1 cellular context compared by ENCODE assay signal in the genomic region with DNA sequence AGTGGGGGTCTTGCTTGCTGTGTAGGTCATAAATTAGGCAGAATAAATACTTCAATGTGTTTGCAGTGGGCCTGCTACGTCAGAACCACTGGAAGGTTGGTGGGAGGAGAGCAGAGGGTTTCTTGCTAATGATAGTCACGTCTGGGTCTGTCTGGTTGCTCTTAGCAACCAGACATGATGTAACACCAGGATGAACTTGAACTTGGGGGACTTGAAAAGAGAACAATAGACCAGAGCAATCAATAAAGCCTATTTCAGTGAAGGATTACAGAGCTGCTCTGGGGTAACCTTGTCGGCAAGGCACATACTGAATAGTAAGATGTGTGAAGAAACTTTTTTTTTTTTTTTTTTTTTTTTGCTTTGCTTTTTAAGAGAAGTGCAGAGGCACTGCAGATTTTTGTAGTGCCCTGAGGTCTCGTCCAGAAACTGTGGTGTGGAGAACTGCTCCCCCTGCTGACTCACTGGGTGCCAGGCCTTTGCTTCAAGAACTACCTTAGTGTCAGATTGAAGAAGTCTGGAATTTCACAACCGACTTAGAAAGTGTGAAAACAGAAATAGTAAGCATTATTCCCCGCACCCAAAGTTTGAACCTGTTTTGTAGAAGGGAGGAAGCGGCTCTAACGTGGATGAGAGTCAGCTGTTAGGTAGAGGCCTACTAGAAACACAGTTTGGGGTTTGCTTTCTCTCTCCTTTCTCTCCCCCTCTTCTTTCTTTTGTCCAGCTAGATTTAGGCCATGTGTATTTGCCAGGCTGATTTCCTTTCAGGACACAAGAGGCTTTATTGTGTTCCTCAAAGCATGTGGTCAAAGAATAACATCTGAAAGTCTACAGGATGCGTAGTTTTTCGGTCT.
TF ChIP-seq lines count a peak whose summit lies in the region.

No MANE protein-coding gene starts in this region.

TF ChIP-seq in K562, 482 proteins besides CTCF, POLR2A, EP300 and RAD21 (continued from another document and continues in another):
- TF ChIP-seq, protein P1, sequence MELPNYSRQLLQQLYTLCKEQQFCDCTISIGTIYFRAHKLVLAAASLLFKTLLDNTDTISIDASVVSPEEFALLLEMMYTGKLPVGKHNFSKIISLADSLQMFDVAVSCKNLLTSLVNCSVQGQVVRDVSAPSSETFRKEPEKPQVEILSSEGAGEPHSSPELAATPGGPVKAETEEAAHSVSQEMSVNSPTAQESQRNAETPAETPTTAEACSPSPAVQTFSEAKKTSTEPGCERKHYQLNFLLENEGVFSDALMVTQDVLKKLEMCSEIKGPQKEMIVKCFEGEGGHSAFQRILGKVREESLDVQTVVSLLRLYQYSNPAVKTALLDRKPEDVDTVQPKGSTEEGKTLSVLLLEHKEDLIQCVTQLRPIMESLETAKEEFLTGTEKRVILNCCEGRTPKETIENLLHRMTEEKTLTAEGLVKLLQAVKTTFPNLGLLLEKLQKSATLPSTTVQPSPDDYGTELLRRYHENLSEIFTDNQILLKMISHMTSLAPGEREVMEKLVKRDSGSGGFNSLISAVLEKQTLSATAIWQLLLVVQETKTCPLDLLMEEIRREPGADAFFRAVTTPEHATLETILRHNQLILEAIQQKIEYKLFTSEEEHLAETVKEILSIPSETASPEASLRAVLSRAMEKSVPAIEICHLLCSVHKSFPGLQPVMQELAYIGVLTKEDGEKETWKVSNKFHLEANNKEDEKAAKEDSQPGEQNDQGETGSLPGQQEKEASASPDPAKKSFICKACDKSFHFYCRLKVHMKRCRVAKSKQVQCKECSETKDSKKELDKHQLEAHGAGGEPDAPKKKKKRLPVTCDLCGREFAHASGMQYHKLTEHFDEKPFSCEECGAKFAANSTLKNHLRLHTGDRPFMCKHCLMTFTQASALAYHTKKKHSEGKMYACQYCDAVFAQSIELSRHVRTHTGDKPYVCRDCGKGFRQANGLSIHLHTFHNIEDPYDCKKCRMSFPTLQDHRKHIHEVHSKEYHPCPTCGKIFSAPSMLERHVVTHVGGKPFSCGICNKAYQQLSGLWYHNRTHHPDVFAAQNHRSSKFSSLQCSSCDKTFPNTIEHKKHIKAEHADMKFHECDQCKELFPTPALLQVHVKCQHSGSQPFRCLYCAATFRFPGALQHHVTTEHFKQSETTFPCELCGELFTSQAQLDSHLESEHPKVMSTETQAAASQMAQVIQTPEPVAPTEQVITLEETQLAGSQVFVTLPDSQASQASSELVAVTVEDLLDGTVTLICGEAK (IDR thresholded peaks at IDR 0.05), result peak; percentile 70
- TF ChIP-seq, protein P1 (CRISPR knock-in tag; IDR thresholded peaks at IDR 0.05), result 0 out of 2 replicates have a peak, but pooled peaks have one; percentile 30
- TF ChIP-seq C11orf30 (IDR thresholded peaks at IDR 0.05; ENCODE audit: low read depth) (no peak), ZNF551 (CRISPR knock-in tag; IDR thresholded peaks at IDR 0.05) (no peak), TSC22D4 (tag; IDR thresholded peaks at IDR 0.05) (no peak), THRAP3 (IDR thresholded peaks at IDR 0.05; ENCODE audit: borderline replicate concordance) (no peak), TEAD4 (IDR thresholded peaks at IDR 0.05; ENCODE audit: low read length) (no peak; the same call in 1 of the 2 replicates), TEAD4 (CRISPR knock-in tag; IDR thresholded peaks at IDR 0.05; ENCODE audit: borderline replicate concordance) (no peak), RUNX1 (IDR thresholded peaks at IDR 0.05; ENCODE audit: low read depth) (no peak), HDAC1 (IDR thresholded peaks at IDR 0.05) (no peak), CEBPG (CRISPR knock-in tag; IDR thresholded peaks at IDR 0.05) (peak; percentile 87), CEBPG (tag; conservative IDR thresholded peaks at IDR 0.05 in 1 of 2, IDR thresholded peaks at IDR 0.05 in 1 of 2) (peak; percentile 54 to 93), RHOXF2B (CRISPR knock-in tag; conservative IDR thresholded peaks at IDR 0.05) (no peak), ZFP30 (CRISPR knock-in tag; IDR thresholded peaks at IDR 0.05; ENCODE audit: borderline replicate concordance) (no peak), SMARCB1 (IDR thresholded peaks at IDR 0.05; ENCODE audit: insufficient read length, low read depth) (no peak), OTX1 (CRISPR knock-in tag; IDR thresholded peaks at IDR 0.05) (no peak), CC2D1A (IDR thresholded peaks at IDR 0.05) (peak; percentile 64; the same call in 1 of the 2 replicates), ZNF143 (CRISPR knock-in tag; IDR thresholded peaks at IDR 0.05) (no peak), TGIF2 (CRISPR knock-in tag; IDR thresholded peaks at IDR 0.05) (no peak), ESRRA (IDR thresholded peaks at IDR 0.05; ENCODE audit: borderline replicate concordance, low read depth) (no peak), ZKSCAN3 (CRISPR knock-in tag; IDR thresholded peaks at IDR 0.05) (no peak), RAD51 (IDR thresholded peaks at IDR 0.05; ENCODE audit: borderline replicate concordance, low read depth) (0 out of 2 replicates have a peak, but pooled peaks have one; percentile 17), FOXK2 (conservative IDR thresholded peaks at IDR 0.05 in 1 of 2, IDR thresholded peaks at IDR 0.05 in 1 of 2; ENCODE audit: low read depth in 2 of 2) (no peak), RFX5 (IDR thresholded peaks at IDR 0.05; ENCODE audit: low read depth, low read length) (no peak), LCOR (CRISPR knock-in tag; IDR thresholded peaks at IDR 0.05) (no peak), EZH2 (IDR thresholded peaks at IDR 0.05; ENCODE audit: borderline replicate concordance, low read depth, low read length) (no peak), TAF15 (IDR thresholded peaks at IDR 0.05; ENCODE audit: low read depth, low read length) (no peak), RBFOX2 (IDR thresholded peaks at IDR 0.05; ENCODE audit: low read depth, low read length) (no peak), ZNF444 (CRISPR knock-in tag; IDR thresholded peaks at IDR 0.05) (no peak)
- TF ChIP-seq, protein P2, sequence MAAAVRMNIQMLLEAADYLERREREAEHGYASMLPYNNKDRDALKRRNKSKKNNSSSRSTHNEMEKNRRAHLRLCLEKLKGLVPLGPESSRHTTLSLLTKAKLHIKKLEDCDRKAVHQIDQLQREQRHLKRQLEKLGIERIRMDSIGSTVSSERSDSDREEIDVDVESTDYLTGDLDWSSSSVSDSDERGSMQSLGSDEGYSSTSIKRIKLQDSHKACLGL (CRISPR knock-in tag; IDR thresholded peaks at IDR 0.05; ENCODE audit: borderline replicate concordance, poor library complexity, severe bottlenecking), result no peak
- TF ChIP-seq, protein P3, sequence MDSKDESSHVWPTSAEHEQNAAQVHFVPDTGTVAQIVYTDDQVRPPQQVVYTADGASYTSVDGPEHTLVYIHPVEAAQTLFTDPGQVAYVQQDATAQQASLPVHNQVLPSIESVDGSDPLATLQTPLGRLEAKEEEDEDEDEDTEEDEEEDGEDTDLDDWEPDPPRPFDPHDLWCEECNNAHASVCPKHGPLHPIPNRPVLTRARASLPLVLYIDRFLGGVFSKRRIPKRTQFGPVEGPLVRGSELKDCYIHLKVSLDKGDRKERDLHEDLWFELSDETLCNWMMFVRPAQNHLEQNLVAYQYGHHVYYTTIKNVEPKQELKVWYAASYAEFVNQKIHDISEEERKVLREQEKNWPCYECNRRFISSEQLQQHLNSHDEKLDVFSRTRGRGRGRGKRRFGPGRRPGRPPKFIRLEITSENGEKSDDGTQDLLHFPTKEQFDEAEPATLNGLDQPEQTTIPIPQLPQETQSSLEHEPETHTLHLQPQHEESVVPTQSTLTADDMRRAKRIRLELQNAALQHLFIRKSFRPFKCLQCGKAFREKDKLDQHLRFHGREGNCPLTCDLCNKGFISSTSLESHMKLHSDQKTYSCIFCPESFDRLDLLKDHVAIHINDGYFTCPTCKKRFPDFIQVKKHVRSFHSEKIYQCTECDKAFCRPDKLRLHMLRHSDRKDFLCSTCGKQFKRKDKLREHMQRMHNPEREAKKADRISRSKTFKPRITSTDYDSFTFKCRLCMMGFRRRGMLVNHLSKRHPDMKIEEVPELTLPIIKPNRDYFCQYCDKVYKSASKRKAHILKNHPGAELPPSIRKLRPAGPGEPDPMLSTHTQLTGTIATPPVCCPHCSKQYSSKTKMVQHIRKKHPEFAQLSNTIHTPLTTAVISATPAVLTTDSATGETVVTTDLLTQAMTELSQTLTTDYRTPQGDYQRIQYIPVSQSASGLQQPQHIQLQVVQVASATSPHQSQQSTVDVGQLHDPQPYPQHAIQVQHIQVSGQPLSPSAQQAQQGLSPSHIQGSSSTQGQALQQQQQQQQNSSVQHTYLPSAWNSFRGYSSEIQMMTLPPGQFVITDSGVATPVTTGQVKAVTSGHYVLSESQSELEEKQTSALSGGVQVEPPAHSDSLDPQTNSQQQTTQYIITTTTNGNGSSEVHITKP (IDR thresholded peaks at IDR 0.05; ENCODE audit: partially characterized antibody), result peak; percentile 52
- TF ChIP-seq, protein P4, sequence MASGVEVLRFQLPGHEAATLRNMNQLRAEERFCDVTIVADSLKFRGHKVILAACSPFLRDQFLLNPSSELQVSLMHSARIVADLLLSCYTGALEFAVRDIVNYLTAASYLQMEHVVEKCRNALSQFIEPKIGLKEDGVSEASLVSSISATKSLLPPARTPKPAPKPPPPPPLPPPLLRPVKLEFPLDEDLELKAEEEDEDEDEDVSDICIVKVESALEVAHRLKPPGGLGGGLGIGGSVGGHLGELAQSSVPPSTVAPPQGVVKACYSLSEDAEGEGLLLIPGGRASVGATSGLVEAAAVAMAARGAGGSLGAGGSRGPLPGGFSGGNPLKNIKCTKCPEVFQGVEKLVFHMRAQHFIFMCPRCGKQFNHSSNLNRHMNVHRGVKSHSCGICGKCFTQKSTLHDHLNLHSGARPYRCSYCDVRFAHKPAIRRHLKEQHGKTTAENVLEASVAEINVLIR (CRISPR knock-in tag; IDR thresholded peaks at IDR 0.05), result no peak
- TF ChIP-seq, protein P5, sequence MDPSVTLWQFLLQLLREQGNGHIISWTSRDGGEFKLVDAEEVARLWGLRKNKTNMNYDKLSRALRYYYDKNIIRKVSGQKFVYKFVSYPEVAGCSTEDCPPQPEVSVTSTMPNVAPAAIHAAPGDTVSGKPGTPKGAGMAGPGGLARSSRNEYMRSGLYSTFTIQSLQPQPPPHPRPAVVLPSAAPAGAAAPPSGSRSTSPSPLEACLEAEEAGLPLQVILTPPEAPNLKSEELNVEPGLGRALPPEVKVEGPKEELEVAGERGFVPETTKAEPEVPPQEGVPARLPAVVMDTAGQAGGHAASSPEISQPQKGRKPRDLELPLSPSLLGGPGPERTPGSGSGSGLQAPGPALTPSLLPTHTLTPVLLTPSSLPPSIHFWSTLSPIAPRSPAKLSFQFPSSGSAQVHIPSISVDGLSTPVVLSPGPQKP (CRISPR knock-in tag; IDR thresholded peaks at IDR 0.05), result no peak
- TF ChIP-seq, protein P6, sequence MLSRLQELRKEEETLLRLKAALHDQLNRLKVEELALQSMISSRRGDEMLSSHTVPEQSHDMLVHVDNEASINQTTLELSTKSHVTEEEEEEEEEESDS (CRISPR knock-in tag; IDR thresholded peaks at IDR 0.05), result no peak
- TF ChIP-seq, protein P7, sequence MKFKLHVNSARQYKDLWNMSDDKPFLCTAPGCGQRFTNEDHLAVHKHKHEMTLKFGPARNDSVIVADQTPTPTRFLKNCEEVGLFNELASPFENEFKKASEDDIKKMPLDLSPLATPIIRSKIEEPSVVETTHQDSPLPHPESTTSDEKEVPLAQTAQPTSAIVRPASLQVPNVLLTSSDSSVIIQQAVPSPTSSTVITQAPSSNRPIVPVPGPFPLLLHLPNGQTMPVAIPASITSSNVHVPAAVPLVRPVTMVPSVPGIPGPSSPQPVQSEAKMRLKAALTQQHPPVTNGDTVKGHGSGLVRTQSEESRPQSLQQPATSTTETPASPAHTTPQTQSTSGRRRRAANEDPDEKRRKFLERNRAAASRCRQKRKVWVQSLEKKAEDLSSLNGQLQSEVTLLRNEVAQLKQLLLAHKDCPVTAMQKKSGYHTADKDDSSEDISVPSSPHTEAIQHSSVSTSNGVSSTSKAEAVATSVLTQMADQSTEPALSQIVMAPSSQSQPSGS (CRISPR knock-in tag; IDR thresholded peaks at IDR 0.05), result no peak
- TF ChIP-seq, protein P8, sequence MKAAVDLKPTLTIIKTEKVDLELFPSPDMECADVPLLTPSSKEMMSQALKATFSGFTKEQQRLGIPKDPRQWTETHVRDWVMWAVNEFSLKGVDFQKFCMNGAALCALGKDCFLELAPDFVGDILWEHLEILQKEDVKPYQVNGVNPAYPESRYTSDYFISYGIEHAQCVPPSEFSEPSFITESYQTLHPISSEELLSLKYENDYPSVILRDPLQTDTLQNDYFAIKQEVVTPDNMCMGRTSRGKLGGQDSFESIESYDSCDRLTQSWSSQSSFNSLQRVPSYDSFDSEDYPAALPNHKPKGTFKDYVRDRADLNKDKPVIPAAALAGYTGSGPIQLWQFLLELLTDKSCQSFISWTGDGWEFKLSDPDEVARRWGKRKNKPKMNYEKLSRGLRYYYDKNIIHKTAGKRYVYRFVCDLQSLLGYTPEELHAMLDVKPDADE (conservative IDR thresholded peaks at IDR 0.05; ENCODE audit: control insufficient read depth, low read depth, low read length), result no peak
- TF ChIP-seq, protein P9, sequence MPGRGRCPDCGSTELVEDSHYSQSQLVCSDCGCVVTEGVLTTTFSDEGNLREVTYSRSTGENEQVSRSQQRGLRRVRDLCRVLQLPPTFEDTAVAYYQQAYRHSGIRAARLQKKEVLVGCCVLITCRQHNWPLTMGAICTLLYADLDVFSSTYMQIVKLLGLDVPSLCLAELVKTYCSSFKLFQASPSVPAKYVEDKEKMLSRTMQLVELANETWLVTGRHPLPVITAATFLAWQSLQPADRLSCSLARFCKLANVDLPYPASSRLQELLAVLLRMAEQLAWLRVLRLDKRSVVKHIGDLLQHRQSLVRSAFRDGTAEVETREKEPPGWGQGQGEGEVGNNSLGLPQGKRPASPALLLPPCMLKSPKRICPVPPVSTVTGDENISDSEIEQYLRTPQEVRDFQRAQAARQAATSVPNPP (IDR thresholded peaks at IDR 0.05; ENCODE audit: borderline replicate concordance, insufficient read depth, insufficient read length), result no peak
